16 cellular contexts compared by ENCODE assay signal in genomic region chr17:59671386-59671785, GRCh38. TPM values are rescaled to one million over a fixed set of nuclear protein-coding genes. Genes with fewer than 3 reads are reported as not detected.
DNase-seq lines count a peak whose midpoint lies in the region; ATAC-seq and TF ChIP-seq lines count a peak whose summit lies in the region.
"Had no signal": no experiment of that assay in that cellular context is flagged by ENCODE, and none has a peak within 500 bp of the region (broad histone marks: within the 10 kb centered on the region; RNA-seq: fewer than 3 reads in every experiment).

No MANE protein-coding gene starts in this region.

- no peak for TF ChIP-seq CTCF in 22Rv1 (IDR thresholded peaks at IDR 0.05)
- TF ChIP-seq CTCF in CD8-positive, alpha-beta T cell (IDR thresholded peaks at IDR 0.05): no peak
- no peak for TF ChIP-seq CTCF in mesothelial cell of epicardium (IDR thresholded peaks at IDR 0.05; ENCODE audit: unreplicated experiment)

- no peaks in the 10 kb centered on the region for H3K27me3 ChIP-seq in CD8-positive, alpha-beta T cell (ENCODE audit: insufficient read depth, low read length)
- H3K27me3 ChIP-seq: BLaER1, SJCRH30, upper lobe of left lung had no signal

- peak overlapping the region; percentile 86 for H3K27ac Mint-ChIP-seq in CD8-positive, alpha-beta T cell
- peak overlapping the region; percentile 44 for H3K27ac Mint-ChIP-seq in activated T-helper 2 cell treated with anti-CD3 and anti-CD28 coated beads, Interferon-gamma antibody, Interleukin-2, Interleukin-4, amounts not matched to agents 10 μg/mL and 5 μg/mL and 100 μg/mL, durations not matched to agents 14 hours and 24 hours and 36 hours
- H3K27ac Mint-ChIP-seq in mesothelial cell of epicardium: peak overlapping the region; percentile 19

- intact Hi-C loops in CD8-positive, alpha-beta T cell (cut with DNase I, micrococcal nuclease): no loop called here
- intact Hi-C loops in activated T-helper 2 cell treated with anti-CD3 and anti-CD28 coated beads, Interferon-gamma antibody, Interleukin-2, Interleukin-4, amounts not matched to agents 10 μg/mL and 5 μg/mL and 100 μg/mL, durations not matched to agents 14 hours and 24 hours and 36 hours (cut with micrococcal nuclease): no loop called here

- H3K9me3 Mint-ChIP-seq in CD8-positive, alpha-beta T cell: no peaks in the 10 kb centered on the region
- H3K9me3 Mint-ChIP-seq in activated T-helper 2 cell treated with anti-CD3 and anti-CD28 coated beads, Interferon-gamma antibody, Interleukin-2, Interleukin-4, amounts not matched to agents 10 μg/mL and 5 μg/mL and 100 μg/mL, durations not matched to agents 14 hours and 24 hours and 36 hours: no peaks in the 10 kb centered on the region
- no peaks in the 10 kb centered on the region for H3K9me3 Mint-ChIP-seq in mesothelial cell of epicardium

- no peaks in the 10 kb centered on the region for H3K9me3 ChIP-seq in CD8-positive, alpha-beta T cell (ENCODE audit: low read length)
- H3K9me3 ChIP-seq: BLaER1, prostate gland, SJCRH30, upper lobe of left lung had no signal

- peaks cover 13% of the 10 kb centered on the region for H3K4me1 Mint-ChIP-seq in CD8-positive, alpha-beta T cell (ENCODE audit: low read depth)
- H3K4me1 Mint-ChIP-seq in activated T-helper 2 cell treated with anti-CD3 and anti-CD28 coated beads, Interferon-gamma antibody, Interleukin-2, Interleukin-4, amounts not matched to agents 10 μg/mL and 5 μg/mL and 100 μg/mL, durations not matched to agents 14 hours and 24 hours and 36 hours (ENCODE audit: low read depth): peaks cover 18% of the 10 kb centered on the region
- no peaks in the 10 kb centered on the region for H3K4me1 Mint-ChIP-seq in mesothelial cell of epicardium

- peak overlapping the region; percentile 72 for H3K27ac ChIP-seq in 22Rv1
- H3K27ac ChIP-seq in CD8-positive, alpha-beta T cell (ENCODE audit: low read depth, low read length): no peak overlapping the region
- H3K27ac ChIP-seq: BLaER1, prostate gland, SJCRH30, upper lobe of left lung had no signal

- no peak for DNase-seq in CD8-positive, alpha-beta T cell
- no peak for DNase-seq in activated T-helper 2 cell treated with anti-CD3 and anti-CD28 coated beads, Interferon-gamma antibody, Interleukin-2, Interleukin-4, amounts not matched to agents 10 μg/mL and 5 μg/mL and 100 μg/mL, durations not matched to agents 14 hours and 24 hours and 36 hours (ENCODE audit: low spot score)
- DNase-seq in mesothelial cell of epicardium (ENCODE audit: low spot score in 2 of 2, unreplicated experiment in 2 of 2) (no peak), putamen (ENCODE audit: low spot score) (no peak)
- DNase-seq: effector CD4-positive, alpha-beta T cell; mesendoderm; NCI-H1092; NCI-H345; SJCRH30; upper lobe of left lung had no signal

- H3K4me1 ChIP-seq in CD8-positive, alpha-beta T cell (ENCODE audit: insufficient read depth, low read length): no peaks in the 10 kb centered on the region
- H3K4me1 ChIP-seq: prostate gland, SJCRH30 had no signal

- no peak overlapping the region for H3K4me3 ChIP-seq in CD8-positive, alpha-beta T cell (ENCODE audit: low read depth, low read length)
- H3K4me3 ChIP-seq: BLaER1, prostate gland, SJCRH30, upper lobe of left lung had no signal

- CTCF ChIA-PET in CD8-positive, alpha-beta T cell (lab: Charles Lee): interaction anchor here (0.6 kb wide), 1 partner anchor 1517 kb away, joined by 3 read pairs; no protein-coding TSS in a partner anchor

- no peak for ATAC-seq in CD8-positive, alpha-beta T cell
- ATAC-seq in GM19397 (IDR thresholded peaks at IDR 0.05; ENCODE audit: unreplicated experiment) (no peak), HG02610 (IDR thresholded peaks at IDR 0.05; ENCODE audit: unreplicated experiment) (no peak), GM21619 (IDR thresholded peaks at IDR 0.05; ENCODE audit: unreplicated experiment) (no peak)

- no peaks in the 10 kb centered on the region for H3K27me3 Mint-ChIP-seq in CD8-positive, alpha-beta T cell (ENCODE audit: low read depth)
- no peaks in the 10 kb centered on the region for H3K27me3 Mint-ChIP-seq in activated T-helper 2 cell treated with anti-CD3 and anti-CD28 coated beads, Interferon-gamma antibody, Interleukin-2, Interleukin-4, amounts not matched to agents 10 μg/mL and 5 μg/mL and 100 μg/mL, durations not matched to agents 14 hours and 24 hours and 36 hours (ENCODE audit: low read depth)
- H3K27me3 Mint-ChIP-seq in mesothelial cell of epicardium (ENCODE audit: low read depth): no peaks in the 10 kb centered on the region

- peaks cover 34% of the 10 kb centered on the region for H3K36me3 ChIP-seq in CD8-positive, alpha-beta T cell (ENCODE audit: insufficient read depth, low read length)

- POLR2A ChIA-PET in CD8-positive, alpha-beta T cell (lab: Charles Lee): interaction anchor here (1.2 kb wide), 1 partner anchor 11 kb away, joined by 4 read pairs; no protein-coding TSS in a partner anchor

- no peak overlapping the region for H3K4me3 Mint-ChIP-seq in CD8-positive, alpha-beta T cell
- H3K4me3 Mint-ChIP-seq in activated T-helper 2 cell treated with anti-CD3 and anti-CD28 coated beads, Interferon-gamma antibody, Interleukin-2, Interleukin-4, amounts not matched to agents 10 μg/mL and 5 μg/mL and 100 μg/mL, durations not matched to agents 14 hours and 24 hours and 36 hours (ENCODE audit: low read depth): no peak overlapping the region
- H3K4me3 Mint-ChIP-seq in mesothelial cell of epicardium: no peak overlapping the region

- peaks cover 74% of the 10 kb centered on the region for H3K36me3 Mint-ChIP-seq in CD8-positive, alpha-beta T cell
- H3K36me3 Mint-ChIP-seq in activated T-helper 2 cell treated with anti-CD3 and anti-CD28 coated beads, Interferon-gamma antibody, Interleukin-2, Interleukin-4, amounts not matched to agents 10 μg/mL and 5 μg/mL and 100 μg/mL, durations not matched to agents 14 hours and 24 hours and 36 hours (ENCODE audit: low read depth): peaks cover 61% of the 10 kb centered on the region
- H3K36me3 Mint-ChIP-seq in mesothelial cell of epicardium: peaks cover 17% of the 10 kb centered on the region

RNA-seq across cellular contexts. Expression of gene PTRH2, which starts 35.8 kb away (rescaled TPM):
- total RNA-seq in CD8-positive, alpha-beta T cell: 1 to 10 TPM; 6.1 to 7.6 TPM
- 48.3 and 50.3 TPM in 2 replicates for total RNA-seq in activated T-helper 2 cell treated with anti-CD3 and anti-CD28 coated beads, Interferon-gamma antibody, Interleukin-2, Interleukin-4, amounts not matched to agents 10 μg/mL and 5 μg/mL and 100 μg/mL, durations not matched to agents 14 hours and 24 hours and 36 hours
- 22.5 to 24.7 TPM (median 24.4 TPM) in 3 replicates for total RNA-seq in mesothelial cell of epicardium

RNA-seq across cellular contexts. Expression of gene VMP1, which starts 36.1 kb away (rescaled TPM):
- 10 to 100 TPM; 56.8 to 66.2 TPM for total RNA-seq in CD8-positive, alpha-beta T cell
- total RNA-seq in activated T-helper 2 cell treated with anti-CD3 and anti-CD28 coated beads, Interferon-gamma antibody, Interleukin-2, Interleukin-4, amounts not matched to agents 10 μg/mL and 5 μg/mL and 100 μg/mL, durations not matched to agents 14 hours and 24 hours and 36 hours: 479 and 499 TPM in 2 replicates
- total RNA-seq in mesothelial cell of epicardium: 207 to 208 TPM (median 208 TPM) in 3 replicates

RNA-seq across cellular contexts. Expression of gene CLTC, which starts 51.7 kb away (rescaled TPM):
- total RNA-seq in CD8-positive, alpha-beta T cell: 10 to 100 TPM; 73.4 to 86.0 TPM
- total RNA-seq in activated T-helper 2 cell treated with anti-CD3 and anti-CD28 coated beads, Interferon-gamma antibody, Interleukin-2, Interleukin-4, amounts not matched to agents 10 μg/mL and 5 μg/mL and 100 μg/mL, durations not matched to agents 14 hours and 24 hours and 36 hours: 188 and 193 TPM in 2 replicates
- total RNA-seq in mesothelial cell of epicardium: 192 to 201 TPM (median 192 TPM) in 3 replicates

Comparison
In these comparisons a context has a peak if more than half of its experiments do, and no peak if none do; other contexts are left out.
1. H3K27ac Mint-ChIP-seq: peak in every context shown above with its lines; median percentile 86 in CD8-positive, alpha-beta T cell; 44 in activated T-helper 2 cell treated with anti-CD3 and anti-CD28 coated beads, Interferon-gamma antibody, Interleukin-2, Interleukin-4, amounts not matched to agents 10 μg/mL and 5 μg/mL and 100 μg/mL, durations not matched to agents 14 hours and 24 hours and 36 hours; 19 in mesothelial cell of epicardium.